11 cellular contexts compared by ENCODE assay signal in the genomic region with DNA sequence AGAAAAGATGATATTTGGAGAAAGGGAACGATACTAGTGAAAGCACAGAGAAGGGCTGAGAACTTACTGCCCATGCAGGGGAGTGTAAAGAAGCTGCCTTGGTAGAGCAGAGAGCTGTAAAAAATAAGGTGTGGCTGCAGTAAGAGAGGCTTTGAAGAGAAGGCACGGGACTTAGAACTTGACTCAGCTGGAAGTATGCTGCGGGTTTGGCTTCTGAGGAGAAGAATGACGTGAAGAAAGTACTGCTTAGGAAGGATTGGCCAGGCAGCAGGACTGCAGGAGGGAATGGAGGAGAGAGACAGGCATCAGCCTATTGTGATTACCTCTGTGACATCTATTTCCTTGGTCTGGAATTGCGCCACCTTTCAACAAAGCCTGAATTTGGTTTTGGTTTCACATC. TPM values are rescaled to one million over a fixed set of nuclear protein-coding genes. Genes with fewer than 3 reads are reported as not detected.
DNase-seq lines count a peak whose midpoint lies in the region; ATAC-seq and TF ChIP-seq lines count a peak whose summit lies in the region.
"Had no signal": no experiment of that assay in that cellular context is flagged by ENCODE, and none has a peak within 500 bp of the region (broad histone marks: within the 10 kb centered on the region; RNA-seq: fewer than 3 reads in every experiment).

No MANE protein-coding gene starts in this region.

- ATAC-seq in left lung (peak; percentile 98), HG03378 (IDR thresholded peaks at IDR 0.05; ENCODE audit: unreplicated experiment) (no peak)
- ATAC-seq: gastrocnemius medialis had no signal

- H3K27me3 ChIP-seq in brain microvascular endothelial cell (replicated peaks), result no peaks in the 10 kb centered on the region
- no peaks in the 10 kb centered on the region for H3K27me3 ChIP-seq in left lung
- H3K27me3 ChIP-seq: gastrocnemius medialis, right lobe of liver had no signal

- peaks cover 0 to 20% of the 10 kb centered on the region in 2 donors for H3K4me1 ChIP-seq in left lung
- H3K4me1 ChIP-seq: gastrocnemius medialis had no signal

- intact Hi-C loops in left lung (cut with DNase I), result no loop called here

- H3K36me3 ChIP-seq in brain microvascular endothelial cell (replicated peaks), result no peaks in the 10 kb centered on the region
- H3K36me3 ChIP-seq in left lung, result peaks cover 0 to 12% of the 10 kb centered on the region in 2 donors
- H3K36me3 ChIP-seq: gastrocnemius medialis, right lobe of liver had no signal

- no peak overlapping the region for H3K27ac ChIP-seq in brain microvascular endothelial cell
- peak overlapping the region in 1 of 2 donors; percentile 48 for H3K27ac ChIP-seq in left lung
- H3K27ac ChIP-seq: gastrocnemius medialis, right lobe of liver had no signal

- in situ Hi-C loops in brain microvascular endothelial cell (cut with HindIII; ENCODE audit: low pct_ligation_motif_present, low sequenced_read_pairs), result no loop called here

- H3K4me3 ChIP-seq in brain microvascular endothelial cell (ENCODE audit: low read depth, low read length) (no peak overlapping the region), left lung (no peak overlapping the region)
- H3K4me3 ChIP-seq: gastrocnemius medialis, right lobe of liver had no signal

- DNase-seq in AG08396 (ENCODE audit: low spot score) (peak; percentile 23), M059J (ENCODE audit: low read depth) (peak; percentile 18), brain microvascular endothelial cell (peak; percentile 3), left lung (peak in 1 of 2 donors; percentile 38), globus pallidus (ENCODE audit: low spot score) (no peak), NCI-H2107 (lab: John Stamatoyannopoulos, UW) (no peak)
- DNase-seq in stimulated activated naive CD4-positive, alpha-beta T cell treated with Interleukin-2 at 50 U/mL for 16 hours (lab: John Stamatoyannopoulos, UW), result no peak
- DNase-seq: gastrocnemius medialis, NCI-H1436, right lobe of liver had no signal

- no peaks in the 10 kb centered on the region for H3K9me3 ChIP-seq in left lung
- H3K9me3 ChIP-seq: gastrocnemius medialis, right lobe of liver had no signal

- no peak for TF ChIP-seq CTCF in brain microvascular endothelial cell (IDR thresholded peaks at IDR 0.05; ENCODE audit: low read depth, low read length, missing control alignments)
- TF ChIP-seq CTCF in left lung (IDR thresholded peaks at IDR 0.05), result no peak

RNA-seq across cellular contexts. Expression of gene PRRG4, which starts 22.4 kb away (rescaled TPM):
- 4.4 and 4.7 TPM in 2 replicates for total RNA-seq in M059J (2014; rRNA removed; shearing (Covaris generic))
- 10 to 100 TPM; 12.6 to 14.2 TPM for total RNA-seq in left lung

RNA-seq across cellular contexts. Expression of gene QSER1, which starts 40.5 kb away (rescaled TPM):
- total RNA-seq in M059J (2014; rRNA removed; shearing (Covaris generic)), result 17.7 and 30.1 TPM in 2 replicates
- 10 to 100 TPM; 23.4 to 24.6 TPM for total RNA-seq in left lung

RNA-seq across cellular contexts. Expression of gene CCDC73, which starts 57.7 kb away (rescaled TPM):
- total RNA-seq in M059J (2014; rRNA removed; shearing (Covaris generic)), result not detected in 2 replicates
- under 1 TPM in 1 of 2 donors, not detected in 1; 0.18 TPM for total RNA-seq in left lung
- total RNA-seq: gastrocnemius medialis had no signal

Comparison
In these comparisons a context has a peak if more than half of its experiments do, and no peak if none do; other contexts are left out.
1. DNase-seq: peak in AG08396 (single experiment), M059J (single experiment) and brain microvascular endothelial cell (single experiment); none in stimulated activated naive CD4-positive, alpha-beta T cell treated with Interleukin-2 at 50 U/mL for 16 hours (single experiment), globus pallidus (single experiment) and NCI-H2107 (single experiment).